ENCODE assay signal across 8 cellular contexts in genomic region chr20:46363874-46364669, GRCh38.
DNase-seq lines count a peak whose midpoint lies in the region; ATAC-seq and TF ChIP-seq lines count a peak whose summit lies in the region.

No MANE protein-coding gene starts in this region.

- peak overlapping the region; percentile 87 for H3K27ac ChIP-seq in KOPT-K1 (ENCODE audit: low read depth, low read length, poor library complexity, severe bottlenecking)

- ATAC-seq in GM21717 (IDR thresholded peaks at IDR 0.05; ENCODE audit: unreplicated experiment), result peak; percentile 69
- peak; percentile 82 for ATAC-seq in stimulated activated naive CD8-positive, alpha-beta T cell treated with anti-CD3 and anti-CD28 coated beads, Interleukin-15, Interleukin-2, amounts not matched to agents 100 U/mL and 50 U/mL, for 24 hours

- no peaks in the 10 kb centered on the region for H3K9me3 Mint-ChIP-seq in nephron progenitor cell

- no peaks in the 10 kb centered on the region for H3K27me3 Mint-ChIP-seq in nephron progenitor cell (ENCODE audit: low read depth, poor library complexity)

- DNase-seq in DMS153 treated with DMSO at 0.1 percent for 48 hours (lab: John Stamatoyannopoulos, UW; ENCODE audit: unreplicated experiment) (peak; percentile 25), SHP77 (lab: John Stamatoyannopoulos, UW) (peak; percentile 69 to 84), activated gamma-delta T cell (lab: John Stamatoyannopoulos, UW) (peak; percentile 82), fibroblast of the conjunctiva (ENCODE audit: low read depth) (peak; percentile 60), nephron progenitor cell (peak; percentile 92)
- peak; percentile 91 for DNase-seq in stimulated activated naive CD8-positive, alpha-beta T cell treated with anti-CD3 and anti-CD28 coated beads, Interleukin-15, Interleukin-2, amounts not matched to agents 100 U/mL and 50 U/mL, for 24 hours

- H3K36me3 ChIP-seq in KOPT-K1 (ENCODE audit: insufficient read depth, low read length), result peaks cover 59% of the 10 kb centered on the region

- peaks cover 24% of the 10 kb centered on the region for H3K36me3 Mint-ChIP-seq in nephron progenitor cell (ENCODE audit: low read depth)

- TF ChIP-seq CTCF in nephron progenitor cell (IDR thresholded peaks at IDR 0.05), result no peak

- H3K4me1 Mint-ChIP-seq in nephron progenitor cell, result peaks cover 32% of the 10 kb centered on the region

- peak overlapping the region; percentile 93 for H3K4me3 Mint-ChIP-seq in nephron progenitor cell

- H3K27ac Mint-ChIP-seq in nephron progenitor cell, result peak overlapping the region; percentile 91

- no peaks in the 10 kb centered on the region for H3K9me3 ChIP-seq in KOPT-K1 (ENCODE audit: insufficient read depth, low read length, poor library complexity, severe bottlenecking)

Comparison
In these comparisons a context has a peak if more than half of its experiments do, and no peak if none do; other contexts are left out.
1. Peak in every context shown above with its lines: DNase-seq, ATAC-seq and H3K27ac ChIP-seq.
2. DNase-seq: peak in every context shown above with its lines; median percentile 92 in nephron progenitor cell; 91 in stimulated activated naive CD8-positive, alpha-beta T cell treated with anti-CD3 and anti-CD28 coated beads, Interleukin-15, Interleukin-2, amounts not matched to agents 100 U/mL and 50 U/mL, for 24 hours; 82 in activated gamma-delta T cell; 76 in SHP77; 60 in fibroblast of the conjunctiva; 25 in DMS153 treated with DMSO at 0.1 percent for 48 hours.